Comparison of ENCODE assay signal across 14 cellular contexts in genomic region chr21:39556176-39556575, GRCh38. TPM values are rescaled to one million over a fixed set of nuclear protein-coding genes. Genes with fewer than 3 reads are reported as not detected.
A peak's percentile ranks its signal among the peaks of the same experiment; 100 is the strongest.
DNase-seq lines count a peak whose midpoint lies in the region; ATAC-seq lines count a peak whose summit lies in the region.
"Had no signal": no experiment of that assay in that cellular context is flagged by ENCODE, and none has a peak within 500 bp of the region (broad histone marks: within the 10 kb centered on the region; RNA-seq: fewer than 3 reads in every experiment).

No MANE protein-coding gene starts in this region.

- no peaks in the 10 kb centered on the region for H3K27me3 ChIP-seq in SJCRH30
- H3K27me3 ChIP-seq in right cardiac atrium (ENCODE audit: control insufficient read depth, insufficient read depth) = no peaks in the 10 kb centered on the region
- H3K27me3 ChIP-seq: adrenal gland, esophagus muscularis mucosa had no signal

- ATAC-seq in right cardiac atrium (no peak), HG02588 (IDR thresholded peaks at IDR 0.05; ENCODE audit: unreplicated experiment) (no peak)

- intact Hi-C loops in right cardiac atrium (cut with DNase I) = no loop called here

- no peaks in the 10 kb centered on the region for H3K4me1 Mint-ChIP-seq in activated T-cell treated with anti-CD3 and anti-CD28 coated beads, Interleukin-2, amount 50 U/mL, for 24 hours (ENCODE audit: low read depth)
- H3K4me1 Mint-ChIP-seq: memory B cell had no signal

- 82% methylated on average over 4 of the region's 4 CpGs for WGBS in right cardiac atrium

- DNase-seq in COR-L47 (lab: John Stamatoyannopoulos, UW) = peak; percentile 5
- DNase-seq in NCI-H1417 (lab: John Stamatoyannopoulos, UW) = peak; percentile 90 to 97 (median 95)
- DNase-seq in SJCRH30 = peak; percentile 82 to 91
- peak; percentile 64 for DNase-seq in medulla oblongata (ENCODE audit: extremely low spot score)
- DNase-seq in activated T-cell treated with anti-CD3 and anti-CD28 coated beads, Interleukin-2, amount 50 U/mL, for 24 hours = no peak
- no peak for DNase-seq in right cardiac atrium
- DNase-seq in NK-92 (lab: John Stamatoyannopoulos, UW; ENCODE audit: unreplicated experiment) = no peak
- DNase-seq: activated CD4-positive, CD25-positive, alpha-beta regulatory T cell; activated T-cell treated with anti-CD3 and anti-CD28 coated beads for 4 hours; stimulated activated CD4-positive, alpha-beta T cell treated with anti-CD3 and anti-CD28 coated beads, Interleukin-1b, Interleukin-23, amount 100 ng/mL, for 48 hours had no signal

- no peaks in the 10 kb centered on the region for H3K36me3 ChIP-seq in SJCRH30
- H3K36me3 ChIP-seq: adrenal gland, esophagus muscularis mucosa had no signal

- no peaks in the 10 kb centered on the region for H3K36me3 Mint-ChIP-seq in activated T-cell treated with anti-CD3 and anti-CD28 coated beads, Interleukin-2, amount 50 U/mL, for 24 hours (ENCODE audit: low read depth)
- H3K36me3 Mint-ChIP-seq: memory B cell had no signal

- peaks cover 5% of the 10 kb centered on the region for H3K27me3 Mint-ChIP-seq in activated T-cell treated with anti-CD3 and anti-CD28 coated beads, Interleukin-2, amount 50 U/mL, for 24 hours

- no peak overlapping the region for H3K4me3 Mint-ChIP-seq in activated T-cell treated with anti-CD3 and anti-CD28 coated beads, Interleukin-2, amount 50 U/mL, for 24 hours
- H3K4me3 Mint-ChIP-seq: memory B cell had no signal

- no peak overlapping the region for H3K27ac ChIP-seq in SJCRH30
- no peak overlapping the region for H3K27ac ChIP-seq in right cardiac atrium (ENCODE audit: low read length)
- H3K27ac ChIP-seq: adrenal gland, esophagus muscularis mucosa had no signal

- no peaks in the 10 kb centered on the region for H3K9me3 Mint-ChIP-seq in activated T-cell treated with anti-CD3 and anti-CD28 coated beads, Interleukin-2, amount 50 U/mL, for 24 hours

- no peak overlapping the region for H3K27ac Mint-ChIP-seq in activated T-cell treated with anti-CD3 and anti-CD28 coated beads, Interleukin-2, amount 50 U/mL, for 24 hours
- H3K27ac Mint-ChIP-seq: memory B cell had no signal

- H3K4me3 ChIP-seq in SJCRH30 = no peak overlapping the region
- no peak overlapping the region for H3K4me3 ChIP-seq in right cardiac atrium (ENCODE audit: low read length)
- H3K4me3 ChIP-seq: adrenal gland, esophagus muscularis mucosa had no signal

- 0 out of 2 replicates have a peak, but pooled peaks cover 2% of the 10 kb centered on the region for H3K9me3 ChIP-seq in SJCRH30 (replicated peaks)
- H3K9me3 ChIP-seq in right cardiac atrium (ENCODE audit: control insufficient read depth, low read length) = no peaks in the 10 kb centered on the region
- H3K9me3 ChIP-seq: adrenal gland, esophagus muscularis mucosa had no signal

- peaks cover 7% of the 10 kb centered on the region for H3K4me1 ChIP-seq in SJCRH30
- H3K4me1 ChIP-seq in right cardiac atrium (ENCODE audit: control insufficient read depth, insufficient read depth, low read length) = no peaks in the 10 kb centered on the region
- H3K4me1 ChIP-seq: adrenal gland had no signal

RNA-seq across cellular contexts. Expression of gene B3GALT5, which starts 56.6 kb away (rescaled TPM):
- total RNA-seq in SJCRH30 (2014; rRNA removed; shearing (Covaris generic)) = 4.8 and 5.4 TPM in 2 replicates
- total RNA-seq in right cardiac atrium = under 1 TPM; 0.03 to 0.25 (median 0.07) TPM
- polyA plus RNA-seq in right cardiac atrium = 0.16 TPM

Comparison
In these comparisons a context has a peak if more than half of its experiments do, and no peak if none do; other contexts are left out.
1. DNase-seq: peak in COR-L47 (single experiment), NCI-H1417 (3 of 3), SJCRH30 (2 of 2) and medulla oblongata (single experiment); none in activated T-cell treated with anti-CD3 and anti-CD28 coated beads, Interleukin-2, amount 50 U/mL, for 24 hours (single experiment), right cardiac atrium (0 of 3) and NK-92 (single experiment).